ENCODE assay signal across 8 cellular contexts in genomic region chr2:171523969-171524401, GRCh38. TPM values are rescaled to one million over a fixed set of nuclear protein-coding genes. Genes with fewer than 3 reads are reported as not detected.
A peak's percentile ranks its signal among the peaks of the same experiment; 100 is the strongest.
DNase-seq lines count a peak whose midpoint lies in the region; ATAC-seq and TF ChIP-seq lines count a peak whose summit lies in the region.

No MANE protein-coding gene starts in this region.

- H3K27ac Mint-ChIP-seq in activated T-cell treated with anti-CD3 and anti-CD28 coated beads, Interleukin-2, amount 50 U/mL, for 24 hours = no peak overlapping the region

- no peak for DNase-seq in activated T-cell treated with anti-CD3 and anti-CD28 coated beads, Interleukin-2, amount 50 U/mL, for 24 hours
- DNase-seq in activated T-cell treated with anti-CD3 and anti-CD28 coated beads, Interleukin-2, amount 50 U/mL, for 1 hour = no peak
- DNase-seq in astrocyte of the cerebellum (ENCODE audit: low read depth) = peak; percentile 16
- DNase-seq in thoracic aorta (ENCODE audit: low spot score) = no peak
- no peak for DNase-seq in activated effector memory CD4-positive, alpha-beta T cell treated with anti-CD3 and anti-CD28 coated beads, Interleukin-2, amount 50 U/mL, for 16 hours

- peak overlapping the region; percentile 83 for H3K4me3 Mint-ChIP-seq in activated T-cell treated with anti-CD3 and anti-CD28 coated beads, Interleukin-2, amount 50 U/mL, for 24 hours

- H3K27ac ChIP-seq in layer of hippocampus (ENCODE audit: low read depth, low read length) = peak overlapping the region; percentile 91
- H3K27ac ChIP-seq in thoracic aorta = peak overlapping the region; percentile 94 to 98

- H3K36me3 ChIP-seq in thoracic aorta = no peaks in the 10 kb centered on the region

- no peaks in the 10 kb centered on the region for H3K9me3 ChIP-seq in thoracic aorta

- H3K27me3 ChIP-seq in layer of hippocampus (ENCODE audit: control insufficient read depth, insufficient read depth, low read length) (no peaks in the 10 kb centered on the region), thoracic aorta (replicated peaks; ENCODE audit: insufficient read depth) (no peaks in the 10 kb centered on the region)

- peaks cover 2% of the 10 kb centered on the region for H3K36me3 Mint-ChIP-seq in activated T-cell treated with anti-CD3 and anti-CD28 coated beads, Interleukin-2, amount 50 U/mL, for 24 hours (ENCODE audit: low read depth)

- peaks cover 73% of the 10 kb centered on the region for H3K27me3 Mint-ChIP-seq in activated T-cell treated with anti-CD3 and anti-CD28 coated beads, Interleukin-2, amount 50 U/mL, for 24 hours

- no peaks in the 10 kb centered on the region for H3K9me3 Mint-ChIP-seq in activated T-cell treated with anti-CD3 and anti-CD28 coated beads, Interleukin-2, amount 50 U/mL, for 24 hours

- H3K4me1 Mint-ChIP-seq in activated T-cell treated with anti-CD3 and anti-CD28 coated beads, Interleukin-2, amount 50 U/mL, for 24 hours (ENCODE audit: low read depth) = peaks cover 12% of the 10 kb centered on the region

- in situ Hi-C loops in astrocyte of the cerebellum (cut with HindIII; ENCODE audit: low sequenced_read_pairs) = no loop called here

- H3K4me3 ChIP-seq in astrocyte of the cerebellum (ENCODE audit: low read depth, low read length) = peak overlapping the region; percentile 84
- H3K4me3 ChIP-seq in thoracic aorta = peak overlapping the region; percentile 98

- ATAC-seq in thoracic aorta (ENCODE audit: insufficient number of reproducible peaks, low FRiP score, low read depth) (no peak), GM21717 (IDR thresholded peaks at IDR 0.05; ENCODE audit: unreplicated experiment) (no peak), HG03095 (IDR thresholded peaks at IDR 0.05; ENCODE audit: unreplicated experiment) (no peak)

- TF ChIP-seq CTCF in astrocyte of the cerebellum (IDR thresholded peaks at IDR 0.05; ENCODE audit: low read depth, low read length, missing control alignments) (no peak), thoracic aorta (IDR thresholded peaks at IDR 0.05) (no peak)

- peaks cover 7 to 43% of the 10 kb centered on the region in 2 donors for H3K4me1 ChIP-seq in thoracic aorta (ENCODE audit: control insufficient read depth in 1 of 2, low read depth in 2 of 2)

RNA-seq across cellular contexts. Expression of gene CYBRD1, which starts 1.7 kb away (rescaled TPM):
- 100 to 1,000 TPM; 357 to 453 TPM for total RNA-seq in thoracic aorta
